Comparison of ENCODE assay signal across 21 cellular contexts in the genomic region with DNA sequence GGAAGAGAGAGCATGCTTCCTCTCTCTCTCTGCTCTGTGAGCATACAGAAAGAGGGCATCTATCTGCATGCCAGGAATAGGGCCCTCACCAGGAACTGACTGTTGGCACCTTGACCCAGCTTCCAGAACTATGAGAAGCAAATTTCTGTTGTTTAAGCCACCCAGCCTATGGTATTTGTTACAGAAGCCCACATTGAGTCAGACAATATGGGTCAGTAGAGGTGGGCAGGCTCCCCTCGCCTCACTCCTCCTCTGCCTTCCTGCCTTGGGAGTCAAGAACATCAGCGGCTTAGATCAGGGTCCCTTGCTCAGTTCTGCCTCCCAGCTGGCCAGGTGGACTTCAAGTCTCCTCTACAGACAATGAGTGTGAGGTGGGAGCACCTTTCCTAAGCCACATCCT.
DNase-seq lines count a peak whose midpoint lies in the region; ATAC-seq and TF ChIP-seq lines count a peak whose summit lies in the region.
"Had no signal": no experiment of that assay in that cellular context is flagged by ENCODE, and none has a peak within 500 bp of the region (broad histone marks: within the 10 kb centered on the region; RNA-seq: fewer than 3 reads in every experiment).

No MANE protein-coding gene starts in this region.

- H3K18ac ChIP-seq in neuronal stem cell (ENCODE audit: low read length), result no peak overlapping the region

- in situ Hi-C loops in brain microvascular endothelial cell (cut with HindIII; ENCODE audit: low pct_ligation_motif_present, low sequenced_read_pairs), result no loop called here

- POLR2A ChIA-PET in MCF 10A (lab: Yijun Ruan, JAX), result interaction anchor here (0.9 to 1.5 kb wide), 4 partner anchors 24 to 116 kb away, joined by 3 read pairs; partner anchors contain the start of gene COPS8
- POLR2A ChIA-PET in RWPE1 (lab: Yijun Ruan, JAX; ENCODE audit: low non-redundant PET), result no interaction called here
- POLR2A ChIA-PET in activated CD8-positive, alpha-beta T cell treated with anti-CD3 and anti-CD28 coated beads, Interleukin-2, amount 10 ng/mL, durations not matched to agents 7 days and 5 days (lab: Charles Lee), result no interaction called here

- H3K9me3 ChIP-seq in breast epithelium (no peaks in the 10 kb centered on the region), neuronal stem cell (replicated peaks in 1 of 2; ENCODE audit: control insufficient read depth in 2 of 2, insufficient read depth in 1 of 2, low read depth in 1 of 2, low read length in 2 of 2) (peaks cover 0 to 3% of the 10 kb centered on the region in 2 donors), thyroid gland (no peaks in the 10 kb centered on the region)
- H3K9me3 ChIP-seq: HAP-1 had no signal

- no peak overlapping the region for H3K9ac ChIP-seq in neuronal stem cell (ENCODE audit: low read depth, low read length, poor library complexity)
- H3K9ac ChIP-seq: BLaER1 treated with 17β-estradiol and CSF1 and Interleukin-3, amounts not matched to agents 10 nM and 100 nM; KMS-11 had no signal

- no peaks in the 10 kb centered on the region for H3K4me1 ChIP-seq in breast epithelium
- no peaks in the 10 kb centered on the region for H3K4me1 ChIP-seq in neuronal stem cell (ENCODE audit: control insufficient read depth in 2 of 2, insufficient read depth in 1 of 2, low read depth in 1 of 2, low read length in 2 of 2)
- no peaks in the 10 kb centered on the region for H3K4me1 ChIP-seq in thyroid gland
- H3K4me1 ChIP-seq: HAP-1 had no signal

- H2BK12ac ChIP-seq in neuronal stem cell (ENCODE audit: low read length), result no peak overlapping the region

- H3K23ac ChIP-seq in neuronal stem cell (ENCODE audit: low read depth, low read length, poor library complexity), result peak overlapping the region; percentile 5

- no peak overlapping the region for H3K14ac ChIP-seq in neuronal stem cell (ENCODE audit: low read length)

- H2BK15ac ChIP-seq in neuronal stem cell (ENCODE audit: low read length), result no peak overlapping the region

- H3K4me3 ChIP-seq in breast epithelium, result no peak overlapping the region
- H3K4me3 ChIP-seq in brain microvascular endothelial cell (ENCODE audit: low read depth, low read length), result no peak overlapping the region
- H3K4me3 ChIP-seq in neuronal stem cell (ENCODE audit: low read length in 2 of 2), result no peak overlapping the region
- no peak overlapping the region for H3K4me3 ChIP-seq in thyroid gland (replicated peaks in 1 of 3)
- H3K4me3 ChIP-seq: BLaER1 treated with 17β-estradiol and CSF1 and Interleukin-3, amounts not matched to agents 10 nM and 100 nM; GM12878; HAP-1 had no signal

- peak overlapping the region; percentile 33 for H4K8ac ChIP-seq in neuronal stem cell (ENCODE audit: low read depth, low read length)

- H3K4me3 Mint-ChIP-seq in MCF 10A (ENCODE audit: unreplicated experiment), result no peak overlapping the region
- H3K4me3 Mint-ChIP-seq in natural killer cell treated with Interleukin-12 subunit alpha and Interleukin-12 subunit beta and Interleukin-15 and Interleukin-18, amount 100 ng/mL, for 72 hours, result no peak overlapping the region
- H3K4me3 Mint-ChIP-seq in activated CD8-positive, alpha-beta T cell treated with anti-CD3 and anti-CD28 coated beads, Interleukin-2, amount 10 ng/mL, durations not matched to agents 7 days and 5 days, result no peak overlapping the region
- H3K4me3 Mint-ChIP-seq: CD8-positive, alpha-beta memory T cell had no signal

- CTCF ChIA-PET in MCF 10A (lab: Yijun Ruan, JAX) (interaction anchor here (1.0 to 2.0 kb wide), 3 partner anchors 232 to 394 kb away, joined by 3 to 9 read pairs (median 6); no protein-coding TSS in a partner anchor), RWPE1 (lab: Yijun Ruan, JAX) (no interaction called here)
- CTCF ChIA-PET in activated CD8-positive, alpha-beta T cell treated with anti-CD3 and anti-CD28 coated beads, Interleukin-2, amount 10 ng/mL, durations not matched to agents 7 days and 5 days (lab: Charles Lee), result no interaction called here

- no peak overlapping the region for H3K4me2 ChIP-seq in neuronal stem cell (ENCODE audit: insufficient read depth, low read length, poor library complexity, severe bottlenecking)
- H3K4me2 ChIP-seq: BLaER1 treated with 17β-estradiol and CSF1 and Interleukin-3, amounts not matched to agents 10 nM and 100 nM; KMS-11 had no signal

- TF ChIP-seq CTCF in MCF 10A (IDR thresholded peaks at IDR 0.05; ENCODE audit: unreplicated experiment), result no peak
- no peak for TF ChIP-seq CTCF in breast epithelium (IDR thresholded peaks at IDR 0.05)
- TF ChIP-seq CTCF in brain microvascular endothelial cell (IDR thresholded peaks at IDR 0.05; ENCODE audit: low read depth, low read length, missing control alignments), result no peak
- no peak for TF ChIP-seq CTCF in thyroid gland (IDR thresholded peaks at IDR 0.05)
- no peak for TF ChIP-seq CTCF in RWPE1 (conservative IDR thresholded peaks at IDR 0.05; ENCODE audit: low read depth)

- no peak overlapping the region for H2BK120ac ChIP-seq in neuronal stem cell (ENCODE audit: low read depth, low read length)

- no peak overlapping the region for H2BK5ac ChIP-seq in neuronal stem cell (ENCODE audit: low read length)

- H3K79me1 ChIP-seq in neuronal stem cell (ENCODE audit: low read depth, low read length), result no peaks in the 10 kb centered on the region

- H3K27ac Mint-ChIP-seq in MCF 10A (ENCODE audit: low read depth, unreplicated experiment), result peak overlapping the region; percentile 54
- no peak overlapping the region for H3K27ac Mint-ChIP-seq in natural killer cell treated with Interleukin-12 subunit alpha and Interleukin-12 subunit beta and Interleukin-15 and Interleukin-18, amount 100 ng/mL, for 72 hours
- no peak overlapping the region for H3K27ac Mint-ChIP-seq in activated CD8-positive, alpha-beta T cell treated with anti-CD3 and anti-CD28 coated beads, Interleukin-2, amount 10 ng/mL, durations not matched to agents 7 days and 5 days
- H3K27ac Mint-ChIP-seq: CD8-positive, alpha-beta memory T cell had no signal

- no peaks in the 10 kb centered on the region for H3K27me3 Mint-ChIP-seq in MCF 10A (ENCODE audit: insufficient read depth, unreplicated experiment)
- H3K27me3 Mint-ChIP-seq in natural killer cell treated with Interleukin-12 subunit alpha and Interleukin-12 subunit beta and Interleukin-15 and Interleukin-18, amount 100 ng/mL, for 72 hours, result peaks cover 19 to 55% of the 10 kb centered on the region in 2 donors
- peaks cover 21% of the 10 kb centered on the region for H3K27me3 Mint-ChIP-seq in activated CD8-positive, alpha-beta T cell treated with anti-CD3 and anti-CD28 coated beads, Interleukin-2, amount 10 ng/mL, durations not matched to agents 7 days and 5 days (ENCODE audit: low read depth)

- H4K91ac ChIP-seq in neuronal stem cell (ENCODE audit: low read depth, low read length, poor library complexity), result no peak overlapping the region

- intact Hi-C loops in MCF 10A (cut with micrococcal nuclease), result loop anchor here (1.0 kb wide), 1 partner anchor 112 kb away; no protein-coding TSS in a partner anchor
- intact Hi-C loops in breast epithelium (cut with DNase I; ENCODE audit: low total_unique reads), result no loop called here
- intact Hi-C loops in thyroid gland (cut with DNase I), result no loop called here

- no peak overlapping the region for H3K27ac ChIP-seq in breast epithelium
- peak overlapping the region; percentile 71 for H3K27ac ChIP-seq in brain microvascular endothelial cell
- H3K27ac ChIP-seq in neuronal stem cell (replicated peaks; ENCODE audit: low read length), result no peak overlapping the region
- H3K27ac ChIP-seq in thyroid gland, result no peak overlapping the region
- H3K27ac ChIP-seq in RWPE1, result no peak overlapping the region
- H3K27ac ChIP-seq: BLaER1 treated with 17β-estradiol and CSF1 and Interleukin-3, amounts not matched to agents 10 nM and 100 nM; KMS-11 had no signal

- no TSS peak for BruUV-seq in MCF 10A (replicated peaks; lab: Mats Ljungman, UMichigan)

- no peaks in the 10 kb centered on the region for H3K36me3 Mint-ChIP-seq in MCF 10A (ENCODE audit: insufficient read depth, unreplicated experiment)
- H3K36me3 Mint-ChIP-seq in natural killer cell treated with Interleukin-12 subunit alpha and Interleukin-12 subunit beta and Interleukin-15 and Interleukin-18, amount 100 ng/mL, for 72 hours, result no peaks in the 10 kb centered on the region
- no peaks in the 10 kb centered on the region for H3K36me3 Mint-ChIP-seq in activated CD8-positive, alpha-beta T cell treated with anti-CD3 and anti-CD28 coated beads, Interleukin-2, amount 10 ng/mL, durations not matched to agents 7 days and 5 days (ENCODE audit: low read depth)
- H3K36me3 Mint-ChIP-seq: CD8-positive, alpha-beta memory T cell had no signal

- H2AFZ ChIP-seq in neuronal stem cell (ENCODE audit: low read length), result no peak overlapping the region

- no peak overlapping the region for H2AK5ac ChIP-seq in neuronal stem cell (ENCODE audit: low read depth, low read length)

- no peaks in the 10 kb centered on the region for H3K27me3 ChIP-seq in breast epithelium
- no peaks in the 10 kb centered on the region for H3K27me3 ChIP-seq in brain microvascular endothelial cell (replicated peaks)
- H3K27me3 ChIP-seq in neuronal stem cell (ENCODE audit: control insufficient read depth in 3 of 3, insufficient read depth in 3 of 3, low read depth in 1 of 3, low read length in 3 of 3), result peaks cover 0 to 8% (median 0%) of the 10 kb centered on the region in 3 experiments
- no peaks in the 10 kb centered on the region for H3K27me3 ChIP-seq in thyroid gland
- H3K27me3 ChIP-seq: BLaER1 treated with 17β-estradiol and CSF1 and Interleukin-3, amounts not matched to agents 10 nM and 100 nM had no signal

- no peak overlapping the region for H3K4ac ChIP-seq in neuronal stem cell (ENCODE audit: low read length)

- no peak for TF ChIP-seq POLR2A in breast epithelium (IDR thresholded peaks at IDR 0.05)
- no peak for TF ChIP-seq POLR2A in thyroid gland (IDR thresholded peaks at IDR 0.05)

- peaks cover 28% of the 10 kb centered on the region for H3K4me1 Mint-ChIP-seq in MCF 10A (ENCODE audit: insufficient read depth, unreplicated experiment)
- no peaks in the 10 kb centered on the region for H3K4me1 Mint-ChIP-seq in natural killer cell treated with Interleukin-12 subunit alpha and Interleukin-12 subunit beta and Interleukin-15 and Interleukin-18, amount 100 ng/mL, for 72 hours (ENCODE audit: low read depth in 2 of 2)
- H3K4me1 Mint-ChIP-seq in activated CD8-positive, alpha-beta T cell treated with anti-CD3 and anti-CD28 coated beads, Interleukin-2, amount 10 ng/mL, durations not matched to agents 7 days and 5 days (ENCODE audit: low read depth), result no peaks in the 10 kb centered on the region
- H3K4me1 Mint-ChIP-seq: CD8-positive, alpha-beta memory T cell had no signal

- whole genome bisulfite sequencing in neuronal stem cell (ENCODE audit: extremely low coverage in 2 of 2, insufficient read length in 2 of 2, insufficient replicate concordance in 1 of 2), 2 donors, result no CpG with 5 or more reads among the region's 2 CpGs
- 86 to 91% methylated on average over 2 of the region's 2 CpGs for WGBS in thyroid gland, 2 donors

- H3K36me3 ChIP-seq in breast epithelium (no peaks in the 10 kb centered on the region), brain microvascular endothelial cell (replicated peaks) (no peaks in the 10 kb centered on the region), neuronal stem cell (replicated peaks in 1 of 2; ENCODE audit: control insufficient read depth in 2 of 2, insufficient read depth in 2 of 2, low read length in 2 of 2) (no peaks in the 10 kb centered on the region), thyroid gland (no peaks in the 10 kb centered on the region)
- H3K36me3 ChIP-seq: BLaER1 treated with 17β-estradiol and CSF1 and Interleukin-3, amounts not matched to agents 10 nM and 100 nM; HAP-1 had no signal

- DNase-seq in MCF 10A (ENCODE audit: unreplicated experiment) (no peak), breast epithelium (ENCODE audit: low spot score in 2 of 2) (no peak), brain microvascular endothelial cell (no peak), neuronal stem cell (ENCODE audit: low spot score) (no peak), thyroid gland (no peak), RWPE1 (ENCODE audit: low spot score) (no peak)
- no peak for DNase-seq in natural killer cell treated with Interleukin-12 subunit alpha and Interleukin-12 subunit beta and Interleukin-15 and Interleukin-18, amount 100 ng/mL, for 72 hours (ENCODE audit: low spot score)
- no peak for DNase-seq in activated CD8-positive, alpha-beta T cell treated with anti-CD3 and anti-CD28 coated beads, Interleukin-2, amount 10 ng/mL, durations not matched to agents 7 days and 5 days
- DNase-seq: 8988T; CD8-positive, alpha-beta memory T cell; DMS79 treated with DMSO at 0.1 percent for 48 hours; NCI-H1092; NCI-H146; NCI-H2081; NCI-H510A; NCI-H774; Right ventricle myocardium superior had no signal

- peaks cover 9% of the 10 kb centered on the region for H3K9me3 Mint-ChIP-seq in MCF 10A (ENCODE audit: unreplicated experiment)
- no peaks in the 10 kb centered on the region for H3K9me3 Mint-ChIP-seq in natural killer cell treated with Interleukin-12 subunit alpha and Interleukin-12 subunit beta and Interleukin-15 and Interleukin-18, amount 100 ng/mL, for 72 hours
- H3K9me3 Mint-ChIP-seq in activated CD8-positive, alpha-beta T cell treated with anti-CD3 and anti-CD28 coated beads, Interleukin-2, amount 10 ng/mL, durations not matched to agents 7 days and 5 days (ENCODE audit: insufficient read depth), result no peaks in the 10 kb centered on the region

- no peak for ATAC-seq in natural killer cell treated with Interleukin-12 subunit alpha and Interleukin-12 subunit beta and Interleukin-15 and Interleukin-18, amount 100 ng/mL, for 72 hours
- ATAC-seq in activated CD8-positive, alpha-beta T cell treated with anti-CD3 and anti-CD28 coated beads, Interleukin-2, amount 10 ng/mL, durations not matched to agents 7 days and 5 days, result no peak
- ATAC-seq: GM12878 had no signal
